8 cellular contexts compared by ENCODE assay signal in genomic region chr19:39038098-39038497, GRCh38. TPM values are rescaled to one million over a fixed set of nuclear protein-coding genes. Genes with fewer than 3 reads are reported as not detected.
DNase-seq lines count a peak whose midpoint lies in the region; ATAC-seq and TF ChIP-seq lines count a peak whose summit lies in the region.

No MANE protein-coding gene starts in this region.

- H3K4me1 Mint-ChIP-seq in brain (peaks cover 5% of the 10 kb centered on the region), T-helper 17 cell (peaks cover 3% of the 10 kb centered on the region)
- H3K4me1 Mint-ChIP-seq in T-helper 2 cell treated with Interferon-gamma antibody and Interleukin-4, amounts not matched to agents 5 μg/mL and 100 μg/mL, for 36 hours (ENCODE audit: low read depth): no peaks in the 10 kb centered on the region

- H3K9me3 ChIP-seq in T-helper 17 cell (ENCODE audit: control insufficient read depth, low read length, poor library complexity, severe bottlenecking): no peaks in the 10 kb centered on the region

- peaks cover 0 to 2% (median 0%) of the 10 kb centered on the region in 5 experiments for H3K9me3 Mint-ChIP-seq in brain
- H3K9me3 Mint-ChIP-seq in T-helper 2 cell treated with Interferon-gamma antibody and Interleukin-4, amounts not matched to agents 5 μg/mL and 100 μg/mL, for 36 hours: no peaks in the 10 kb centered on the region

- peak overlapping the region in 1 of 5 experiments; percentile 27 for H3K4me3 Mint-ChIP-seq in brain
- no peak overlapping the region for H3K4me3 Mint-ChIP-seq in T-helper 2 cell treated with Interferon-gamma antibody and Interleukin-4, amounts not matched to agents 5 μg/mL and 100 μg/mL, for 36 hours
- no peak overlapping the region for H3K4me3 Mint-ChIP-seq in T-helper 17 cell

- H3K36me3 Mint-ChIP-seq in brain (no peaks in the 10 kb centered on the region), T-helper 17 cell (ENCODE audit: low read depth) (no peaks in the 10 kb centered on the region)
- no peaks in the 10 kb centered on the region for H3K36me3 Mint-ChIP-seq in T-helper 2 cell treated with Interferon-gamma antibody and Interleukin-4, amounts not matched to agents 5 μg/mL and 100 μg/mL, for 36 hours (ENCODE audit: low read depth)

- peak; percentile 11 to 13 for TF ChIP-seq CTCF in brain (conservative IDR thresholded peaks at IDR 0.05)

- H3K27me3 Mint-ChIP-seq in brain (peaks cover 33% of the 10 kb centered on the region), T-helper 17 cell (peaks cover 15% of the 10 kb centered on the region)
- H3K27me3 Mint-ChIP-seq in T-helper 2 cell treated with Interferon-gamma antibody and Interleukin-4, amounts not matched to agents 5 μg/mL and 100 μg/mL, for 36 hours (ENCODE audit: low read depth): peaks cover 13% of the 10 kb centered on the region

- peak; percentile 66 for TF ChIP-seq RAD21 in Ishikawa (IDR thresholded peaks at IDR 0.05; ENCODE audit: low read depth)

- peak overlapping the region in 2 of 5 experiments; percentile 57 to 74 for H3K27ac Mint-ChIP-seq in brain
- H3K27ac Mint-ChIP-seq in T-helper 2 cell treated with Interferon-gamma antibody and Interleukin-4, amounts not matched to agents 5 μg/mL and 100 μg/mL, for 36 hours: no peak overlapping the region
- no peak overlapping the region for H3K27ac Mint-ChIP-seq in T-helper 17 cell

- TF ChIP-seq EP300 in Ishikawa (IDR thresholded peaks at IDR 0.05; ENCODE audit: borderline replicate concordance): no peak

- DNase-seq in DMS 273 (lab: John Stamatoyannopoulos, UW; ENCODE audit: unreplicated experiment) (peak; percentile 85), medulla oblongata (ENCODE audit: extremely low spot score) (peak; percentile 28), NCI-H1694 (lab: John Stamatoyannopoulos, UW) (no peak), T-helper 17 cell (no peak)
- no peak for DNase-seq in T-helper 2 cell treated with Interferon-gamma antibody and Interleukin-4, amounts not matched to agents 5 μg/mL and 100 μg/mL, for 36 hours (ENCODE audit: low spot score)

- ATAC-seq in T-helper 17 cell: no peak
- ATAC-seq in GM21576 (IDR thresholded peaks at IDR 0.05; ENCODE audit: unreplicated experiment): no peak

TF ChIP-seq in Ishikawa, 13 proteins besides CTCF, POLR2A, EP300 and RAD21:
- TF ChIP-seq TEAD4 (IDR thresholded peaks at IDR 0.05) (no peak), TAF1 (IDR thresholded peaks at IDR 0.05; ENCODE audit: low read depth) (no peak), CEBPB (IDR thresholded peaks at IDR 0.05) (no peak), TCF12 (IDR thresholded peaks at IDR 0.05; ENCODE audit: low read depth) (no peak), ZBTB7A (IDR thresholded peaks at IDR 0.05; ENCODE audit: low read depth) (no peak), CREB1 (IDR thresholded peaks at IDR 0.05; ENCODE audit: low read depth) (no peak), YY1 (IDR thresholded peaks at IDR 0.05; ENCODE audit: low read depth) (0 out of 2 replicates have a peak, but pooled peaks have one; percentile 37)
TF ChIP-seq in Ishikawa: peak in this region for 1.

RNA-seq across cellular contexts. Expression of gene FBXO27, which starts 5.7 kb away (rescaled TPM):
- polyA plus RNA-seq in brain (ENCODE audit: insufficient read depth, low read depth, low replicate concordance): 4.9 TPM
- 1 to 10 TPM in 1 of 2 donors, under 1 TPM in 1; 0.40 to 1.6 TPM for total RNA-seq in T-helper 17 cell

RNA-seq across cellular contexts. Expression of gene ACP7, which starts 46.1 kb away (rescaled TPM):
- polyA plus RNA-seq in brain (ENCODE audit: insufficient read depth, low read depth, low replicate concordance): 1.3 TPM
- not detected for total RNA-seq in T-helper 17 cell

Comparison
In these comparisons a context has a peak if more than half of its experiments do, and no peak if none do; other contexts are left out.
1. DNase-seq: peak in DMS 273 (single experiment) and medulla oblongata (single experiment); none in T-helper 2 cell treated with Interferon-gamma antibody and Interleukin-4, amounts not matched to agents 5 μg/mL and 100 μg/mL, for 36 hours (single experiment), NCI-H1694 (single experiment) and T-helper 17 cell (0 of 3).